Comparison of ENCODE assay signal across 8 cellular contexts in genomic region chr15:92809880-92810361, GRCh38.
DNase-seq lines count a peak whose midpoint lies in the region; ATAC-seq and TF ChIP-seq lines count a peak whose summit lies in the region.

No MANE protein-coding gene starts in this region.

- H3K36me3 Mint-ChIP-seq in CD8-positive, alpha-beta memory T cell, result peaks cover 0 to 7% (median 4%) of the 10 kb centered on the region in 3 donors

- ATAC-seq in GM21526 (IDR thresholded peaks at IDR 0.05; ENCODE audit: low FRiP score, unreplicated experiment), result no peak

- H3K9ac ChIP-seq in subcutaneous abdominal adipose tissue (ENCODE audit: low read length in 5 of 5), result peak overlapping the region; percentile 64 to 96 (median 92)

- peak in 2 of 5 donors; percentile 26 to 43 for DNase-seq in CD8-positive, alpha-beta memory T cell
- DNase-seq in SJSA1 (ENCODE audit: low read depth in 1 of 2, low spot score in 2 of 2), result no peak
- DNase-seq in coronary artery (ENCODE audit: low spot score), result no peak
- DNase-seq in lower leg skin (ENCODE audit: low spot score in 2 of 2), result no peak
- no peak for DNase-seq in activated CD4-positive, CD25-positive, alpha-beta regulatory T cell treated with anti-CD3 and anti-CD28 coated beads, Interleukin-2, amount 50 U/mL, for 72 hours

- no peak for TF ChIP-seq CTCF in HEK293 (tag by site-specific recombination; IDR thresholded peaks at IDR 0.05)
- TF ChIP-seq CTCF in coronary artery (IDR thresholded peaks at IDR 0.05), result no peak
- TF ChIP-seq CTCF in lower leg skin (IDR thresholded peaks at IDR 0.05), result no peak

- WGBS in lower leg skin, 2 donors, result 4 to 7% methylated on average over 12 of the region's 12 CpGs

- POLR2A ChIA-PET in CD8-positive, alpha-beta memory T cell (lab: Charles Lee), result interaction anchor here (0.6 to 6.4 kb wide), 20 partner anchors 10 to 160 kb away, joined by 3 to 289 read pairs (median 6); partner anchors contain the start of gene CHD2
- POLR2A ChIA-PET in HEK293 (lab: Yijun Ruan, JAX), result interaction anchor here (0.6 to 7.3 kb wide), 17 partner anchors 9 to 1710 kb away, joined by 3 to 280 read pairs (median 6); partner anchors contain the start of genes CHD2 and SV2B

- H3K4me3 ChIP-seq in CD8-positive, alpha-beta memory T cell (ENCODE audit: low read length), result peak overlapping the region; percentile 61
- H3K4me3 ChIP-seq in HEK293 (ENCODE audit: low read depth, low read length), result peak overlapping the region; percentile 48
- H3K4me3 ChIP-seq in SJSA1, result peak overlapping the region; percentile 44
- H3K4me3 ChIP-seq in coronary artery, result peak overlapping the region; percentile 70
- H3K4me3 ChIP-seq in lower leg skin (ENCODE audit: low read depth, poor library complexity, severe bottlenecking), result peak overlapping the region; percentile 37
- peak overlapping the region; percentile 68 to 82 (median 81) for H3K4me3 ChIP-seq in subcutaneous abdominal adipose tissue (ENCODE audit: low read depth in 1 of 5, low read length in 5 of 5)

- peaks cover 34 to 55% (median 54%) of the 10 kb centered on the region in 3 donors for H3K4me1 Mint-ChIP-seq in CD8-positive, alpha-beta memory T cell

- H3K4me1 ChIP-seq in CD8-positive, alpha-beta memory T cell (ENCODE audit: insufficient read depth, low read length), result peaks cover 59% of the 10 kb centered on the region
- H3K4me1 ChIP-seq in HEK293 (ENCODE audit: control insufficient read depth, insufficient read depth, low read length) (peaks cover 28% of the 10 kb centered on the region), SJSA1 (replicated peaks) (peaks cover 25% of the 10 kb centered on the region), subcutaneous abdominal adipose tissue (ENCODE audit: control insufficient read depth in 5 of 5, insufficient read depth in 5 of 5, low read length in 5 of 5) (peaks cover 0 to 36% (median 27%) of the 10 kb centered on the region in 5 donors)

- H3K27ac Mint-ChIP-seq in CD8-positive, alpha-beta memory T cell, result peak overlapping the region; percentile 88 to 99 (median 98)

- peak overlapping the region; percentile 94 for H3K27ac ChIP-seq in CD8-positive, alpha-beta memory T cell (ENCODE audit: low read depth, low read length)
- H3K27ac ChIP-seq in HEK293 (ENCODE audit: extremely low read depth, low read depth, low read length) (peak overlapping the region; percentile 97), SJSA1 (peak overlapping the region; percentile 93), coronary artery (peak overlapping the region; percentile 91 to 98), subcutaneous abdominal adipose tissue (ENCODE audit: low read depth, low read length) (peak overlapping the region; percentile 99)

- no peaks in the 10 kb centered on the region for H3K36me3 ChIP-seq in CD8-positive, alpha-beta memory T cell (ENCODE audit: insufficient read depth, low read length)
- H3K36me3 ChIP-seq in HEK293 (ENCODE audit: control insufficient read depth in 2 of 2, insufficient read depth in 1 of 2, low read length in 2 of 2) (no peaks in the 10 kb centered on the region), SJSA1 (no peaks in the 10 kb centered on the region), subcutaneous abdominal adipose tissue (ENCODE audit: control insufficient read depth in 5 of 5, insufficient read depth in 5 of 5, low read length in 5 of 5) (no peaks in the 10 kb centered on the region)

- H3K27me3 Mint-ChIP-seq in CD8-positive, alpha-beta memory T cell, result no peaks in the 10 kb centered on the region

- H3K27me3 ChIP-seq in CD8-positive, alpha-beta memory T cell (ENCODE audit: insufficient read depth, low read length, poor library complexity, severe bottlenecking), result no peaks in the 10 kb centered on the region
- no peaks in the 10 kb centered on the region for H3K27me3 ChIP-seq in SJSA1 (replicated peaks)
- H3K27me3 ChIP-seq in subcutaneous abdominal adipose tissue (ENCODE audit: control insufficient read depth in 5 of 5, insufficient read depth in 4 of 5, low read length in 5 of 5), result no peaks in the 10 kb centered on the region

- intact Hi-C loops in lower leg skin (cut with DNase I; ENCODE audit: low total_unique reads), result loop anchor here (5.0 kb wide), 1 partner anchor 97 kb away; no protein-coding TSS in a partner anchor

- CTCF ChIA-PET in CD8-positive, alpha-beta memory T cell (lab: Charles Lee), result interaction anchor here (1.0 to 5.0 kb wide), 17 partner anchors 11 to 173 kb away, joined by 3 to 113 read pairs (median 17); partner anchors contain the start of gene CHD2
- CTCF ChIA-PET in HEK293 (lab: Yijun Ruan, JAX), result interaction anchor here (0.6 to 4.8 kb wide), 20 partner anchors 9 to 416 kb away, joined by 3 to 46 read pairs (median 6); partner anchors contain the start of genes CHD2 and ST8SIA2

- no peak for TF ChIP-seq POLR2A in lower leg skin (IDR thresholded peaks at IDR 0.05)

- H3K4me3 Mint-ChIP-seq in CD8-positive, alpha-beta memory T cell, result peak overlapping the region; percentile 78 to 93 (median 86)

- H3K9me3 ChIP-seq in CD8-positive, alpha-beta memory T cell (ENCODE audit: low read length), result no peaks in the 10 kb centered on the region
- H3K9me3 ChIP-seq in HEK293 (ENCODE audit: control insufficient read depth, insufficient read depth, low read depth, low read length) (no peaks in the 10 kb centered on the region), SJSA1 (replicated peaks) (no peaks in the 10 kb centered on the region), subcutaneous abdominal adipose tissue (ENCODE audit: control insufficient read depth in 5 of 5, low read length in 5 of 5) (no peaks in the 10 kb centered on the region)

- H3K9me3 Mint-ChIP-seq in CD8-positive, alpha-beta memory T cell, result no peaks in the 10 kb centered on the region

TF ChIP-seq in HEK293, 187 proteins besides CTCF, POLR2A, EP300 and RAD21 (continues in another document):
- TF ChIP-seq ZNF76 (tag by site-specific recombination; IDR thresholded peaks at IDR 0.05; ENCODE audit: borderline replicate concordance, low read depth) (no peak), TRIM28 (IDR thresholded peaks at IDR 0.05; ENCODE audit: borderline replicate concordance, low read length) (no peak), ZNF621 (tag by site-specific recombination; IDR thresholded peaks at IDR 0.05) (no peak), ZNF121 (tag by site-specific recombination; IDR thresholded peaks at IDR 0.05) (no peak), ZNF274 (IDR thresholded peaks at IDR 0.05; ENCODE audit: low read length) (no peak), ZNF274 (tag by site-specific recombination; IDR thresholded peaks at IDR 0.05; ENCODE audit: borderline replicate concordance) (no peak), ZNF214 (tag by site-specific recombination; IDR thresholded peaks at IDR 0.05; ENCODE audit: borderline replicate concordance) (no peak), ZNF747 (tag by site-specific recombination; IDR thresholded peaks at IDR 0.05) (no peak), ZNF580 (tag by site-specific recombination; IDR thresholded peaks at IDR 0.05) (no peak), ZNF398 (tag by site-specific recombination; IDR thresholded peaks at IDR 0.05) (no peak), ZNF558 (tag by site-specific recombination; IDR thresholded peaks at IDR 0.05) (peak; percentile 28; the same call in 1 of the 2 replicates), MEIS1 (CRISPR knock-in tag; IDR thresholded peaks at IDR 0.05; ENCODE audit: borderline replicate concordance) (no peak), ZNF335 (tag by site-specific recombination; conservative IDR thresholded peaks at IDR 0.05) (peak; percentile 86), PRDM1 (tag by site-specific recombination; IDR thresholded peaks at IDR 0.05) (no peak), SCRT1 (tag by site-specific recombination; IDR thresholded peaks at IDR 0.05; ENCODE audit: borderline replicate concordance) (no peak), ZFP69B (tag by site-specific recombination; IDR thresholded peaks at IDR 0.05) (no peak), ZNF362 (tag by site-specific recombination; IDR thresholded peaks at IDR 0.05) (peak; percentile 94), ZSCAN5A (tag by site-specific recombination; IDR thresholded peaks at IDR 0.05) (no peak)
